Comparison of ENCODE assay signal across 26 cellular contexts in genomic region chrX:79975605-79976004, GRCh38.
"Had no signal": no experiment of that assay in that cellular context is flagged by ENCODE, and none has a peak within 500 bp of the region (broad histone marks: within the 10 kb centered on the region; RNA-seq: fewer than 3 reads in every experiment).

No MANE protein-coding gene starts in this region.

- H3K4me1 ChIP-seq: esophagus squamous epithelium, gastrocnemius medialis, heart right ventricle, left lung, lower lobe of right lung had no signal

- FAIRE-seq: endometrium, islet of Langerhans, keratinocyte had no signal

- H3K27ac ChIP-seq: epithelial cell of prostate, esophagus squamous epithelium, gastrocnemius medialis, heart right ventricle, left lung, lower lobe of right lung had no signal

- ATAC-seq: effector memory CD8-positive, alpha-beta T cell; esophagus mucosa; gastrocnemius medialis; heart right ventricle; left cardiac atrium; left lung; left ventricle myocardium superior; lower lobe of right lung; mucosa of descending colon; naive thymus-derived CD8-positive, alpha-beta T cell had no signal

- H3K4me3 ChIP-seq: esophagus squamous epithelium, gastrocnemius medialis, heart right ventricle, left lung, lower lobe of right lung, mucosa of descending colon had no signal

- H3K9me3 ChIP-seq: esophagus squamous epithelium, lower lobe of right lung, mucosa of descending colon had no signal

- DNase-seq: cortex of kidney; effector CD8-positive, alpha-beta T cell; effector memory CD8-positive, alpha-beta T cell; endodermal cell; erythroblast; esophagus squamous epithelium; foreskin fibroblast; foreskin melanocyte; gastrocnemius medialis; glutamatergic neuron; head of caudate nucleus; heart right ventricle; hippocampal formation; left cardiac atrium; left lung; left ventricle myocardium superior; lower lobe of right lung; mesenchymal stem cell; mucosa of descending colon; naive B cell; naive thymus-derived CD8-positive, alpha-beta T cell had no signal

- H3K27me3 ChIP-seq: esophagus squamous epithelium, gastrocnemius medialis, heart right ventricle, left lung had no signal

- H3K36me3 ChIP-seq: esophagus squamous epithelium, gastrocnemius medialis, heart right ventricle, left lung, lower lobe of right lung had no signal
